In the genomic region with DNA sequence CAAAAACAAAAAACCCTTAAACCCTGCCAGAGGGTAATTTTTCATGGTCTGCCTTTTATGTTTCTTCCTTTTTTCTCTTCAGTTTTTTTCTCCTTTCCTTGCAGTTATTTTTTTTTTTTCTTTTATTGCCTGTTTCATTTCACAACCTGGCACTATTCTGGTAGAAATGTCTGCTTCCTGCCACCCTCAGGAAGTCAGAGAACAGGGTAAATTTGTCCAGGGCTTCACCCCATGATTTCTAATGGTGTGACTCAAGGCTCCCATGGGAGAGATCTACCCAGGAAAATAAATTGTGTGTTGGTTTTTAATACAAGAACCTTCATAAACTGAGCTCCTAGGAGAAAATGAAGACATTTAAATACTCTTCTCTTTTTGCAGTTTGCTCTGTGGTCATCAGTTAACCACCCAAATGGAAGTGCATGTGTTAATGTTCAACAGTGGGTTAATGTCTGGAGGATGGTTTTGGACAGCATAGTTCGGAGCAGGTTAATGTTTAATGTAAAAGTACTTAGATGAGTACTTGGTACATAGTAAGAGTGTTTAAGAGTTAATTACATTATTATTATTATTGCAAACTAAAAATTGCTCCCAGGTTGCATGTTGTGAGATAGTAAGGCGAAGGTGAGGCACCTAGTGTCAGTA, we compare ENCODE assay signal across 12 cellular contexts. TPM values are rescaled to one million over a fixed set of nuclear protein-coding genes. Genes with fewer than 3 reads are reported as not detected.
DNase-seq lines count a peak whose midpoint lies in the region; ATAC-seq and TF ChIP-seq lines count a peak whose summit lies in the region.
"Had no signal": no experiment of that assay in that cellular context is flagged by ENCODE, and none has a peak within 500 bp of the region (broad histone marks: within the 10 kb centered on the region; RNA-seq: fewer than 3 reads in every experiment).

No MANE protein-coding gene starts in this region.

- peak overlapping the region; percentile 26 to 92 (median 81) for H3K4me2 ChIP-seq in BLaER1 treated with 17β-estradiol and CSF1 and Interleukin-3, amounts not matched to agents 10 nM and 100 nM

- H3K4me3 ChIP-seq in BLaER1 treated with 17β-estradiol and CSF1 and Interleukin-3, amounts not matched to agents 10 nM and 100 nM = peak overlapping the region in 2 of 10 experiments; percentile 14 to 25; a peak in 3 of 20 replicates
- H3K4me3 ChIP-seq in left lung = no peak overlapping the region
- H3K4me3 ChIP-seq in dorsolateral prefrontal cortex = no peak overlapping the region
- H3K4me3 ChIP-seq: heart left ventricle, pancreas had no signal

- H3K9ac ChIP-seq in BLaER1 treated with 17β-estradiol and CSF1 and Interleukin-3, amounts not matched to agents 10 nM and 100 nM = peak overlapping the region in 9 of 11 experiments; percentile 57 to 82 (median 72); a peak in 17 of 22 replicates

- peaks cover 32 to 81% (median 58%) of the 10 kb centered on the region in 10 experiments for H3K4me1 ChIP-seq in BLaER1 treated with 17β-estradiol and CSF1 and Interleukin-3, amounts not matched to agents 10 nM and 100 nM
- H3K4me1 ChIP-seq in left lung = peaks cover 13 to 14% of the 10 kb centered on the region in 2 donors

- peak; percentile 81 for ATAC-seq in GM21528 (IDR thresholded peaks at IDR 0.05; ENCODE audit: low FRiP score, unreplicated experiment)
- peak; percentile 80 for ATAC-seq in left lung

- intact Hi-C loops in left lung (cut with DNase I) = no loop called here
- intact Hi-C loops in dorsolateral prefrontal cortex (cut with DNase I) = no loop called here

- TF ChIP-seq CTCF in left lung (IDR thresholded peaks at IDR 0.05) (no peak), dorsolateral prefrontal cortex (IDR thresholded peaks at IDR 0.05 in 54 of 56, conservative IDR thresholded peaks at IDR 0.05 in 2 of 56; ENCODE audit: low read depth in 1 of 56, partially characterized antibody in 56 of 56) (no peak)

- peak overlapping the region in 10 of 11 experiments; percentile 41 to 96 (median 93); a peak in 19 of 22 replicates for H3K27ac ChIP-seq in BLaER1 treated with 17β-estradiol and CSF1 and Interleukin-3, amounts not matched to agents 10 nM and 100 nM
- H3K27ac ChIP-seq in left lung (peak overlapping the region in 1 of 2 donors; percentile 4), dorsolateral prefrontal cortex (peak overlapping the region in 7 of 59 donors; percentile 6 to 53 (median 31))
- H3K27ac ChIP-seq: heart left ventricle had no signal

- H3K36me3 ChIP-seq in BLaER1 treated with 17β-estradiol and CSF1 and Interleukin-3, amounts not matched to agents 10 nM and 100 nM = no peaks in the 10 kb centered on the region
- no peaks in the 10 kb centered on the region for H3K36me3 ChIP-seq in left lung
- H3K36me3 ChIP-seq: heart left ventricle, pancreas had no signal

- H3K9me3 ChIP-seq in BLaER1 treated with 17β-estradiol and CSF1 and Interleukin-3, amounts not matched to agents 10 nM and 100 nM (replicated peaks in 1 of 11) = peaks cover 0 to 18% (median 0%) of the 10 kb centered on the region in 11 experiments; a peak in 5 of 22 replicates
- no peaks in the 10 kb centered on the region for H3K9me3 ChIP-seq in left lung
- H3K9me3 ChIP-seq: heart left ventricle, pancreas had no signal

- DNase-seq in LHCN-M2 (ENCODE audit: low read depth) = peak; percentile 83
- DNase-seq in left lung = no peak
- no peak for DNase-seq in NCI-H2107 treated with DMSO at 0.1 percent for 48 hours (lab: John Stamatoyannopoulos, UW; ENCODE audit: unreplicated experiment)
- no peak for DNase-seq in dorsolateral prefrontal cortex
- DNase-seq in HK-2 (ENCODE audit: unreplicated experiment) = no peak
- no peak for DNase-seq in stimulated activated CD4-positive, alpha-beta T cell treated with anti-CD3 and anti-CD28 coated beads, Interleukin-4, amount 100 ng/mL, for 1 hour
- DNase-seq: activated CD4-positive, alpha-beta memory T cell treated with anti-CD3 and anti-CD28 coated beads, Interleukin-2, amount 10 ng/mL, durations not matched to agents 7 days and 5 days; CD4-positive, alpha-beta T cell; heart left ventricle; pancreas had no signal

- no peaks in the 10 kb centered on the region for H4K20me1 ChIP-seq in BLaER1 treated with 17β-estradiol and CSF1 and Interleukin-3, amounts not matched to agents 10 nM and 100 nM

- H3K27me3 ChIP-seq in BLaER1 treated with 17β-estradiol and CSF1 and Interleukin-3, amounts not matched to agents 10 nM and 100 nM = no peaks in the 10 kb centered on the region
- H3K27me3 ChIP-seq in left lung (no peaks in the 10 kb centered on the region), dorsolateral prefrontal cortex (no peaks in the 10 kb centered on the region)
- H3K27me3 ChIP-seq: heart left ventricle, pancreas had no signal

RNA-seq across cellular contexts. Expression of gene CGNL1, which starts 45.9 kb away (rescaled TPM):
- total RNA-seq in LHCN-M2 (2014; rRNA removed) = 2.0 and 2.2 TPM in 2 replicates
- 5.8 TPM for polyA plus RNA-seq in LHCN-M2 (2012)
- 10 to 100 TPM; 31.2 to 68.1 TPM for total RNA-seq in left lung
- total RNA-seq in dorsolateral prefrontal cortex = 10 to 100 TPM; 10.6 to 65.4 (median 22.7) TPM
- total RNA-seq: activated CD4-positive, alpha-beta memory T cell treated with anti-CD3 and anti-CD28 coated beads, Interleukin-2, amount 10 ng/mL, durations not matched to agents 7 days and 5 days; CD4-positive, alpha-beta T cell had no signal
